9 cellular contexts compared by ENCODE assay signal in genomic region chr1:162632234-162632666, GRCh38. TPM values are rescaled to one million over a fixed set of nuclear protein-coding genes. Genes with fewer than 3 reads are reported as not detected.
DNase-seq lines count a peak whose midpoint lies in the region; ATAC-seq and TF ChIP-seq lines count a peak whose summit lies in the region.
"Had no signal": no experiment of that assay in that cellular context is flagged by ENCODE, and none has a peak within 500 bp of the region (broad histone marks: within the 10 kb centered on the region; RNA-seq: fewer than 3 reads in every experiment).

DDR2 (plus strand) TSS chr1:162632464; CDS start chr1:162719064, 86,600 bp downstream.

- no peaks in the 10 kb centered on the region for H3K79me1 ChIP-seq in neuronal stem cell (ENCODE audit: low read depth, low read length)

- H2AK5ac ChIP-seq in neuronal stem cell (ENCODE audit: low read depth, low read length) = no peak within 1 kb of the TSS

- H3K18ac ChIP-seq in neuronal stem cell (ENCODE audit: low read length) = no peak within 1 kb of the TSS

- H4K91ac ChIP-seq in neuronal stem cell (ENCODE audit: low read depth, low read length, poor library complexity) = no peak within 1 kb of the TSS

- no peak within 1 kb of the TSS for H2BK120ac ChIP-seq in neuronal stem cell (ENCODE audit: low read depth, low read length)

- no peaks in the 10 kb centered on the region for H3K9me3 Mint-ChIP-seq in immature natural killer cell

- no peak within 1 kb of the TSS for H3K4ac ChIP-seq in neuronal stem cell (ENCODE audit: low read length)

- H3K27me3 ChIP-seq in Peyer's patch (no peaks in the 10 kb centered on the region), neuronal stem cell (ENCODE audit: control insufficient read depth in 3 of 3, insufficient read depth in 3 of 3, low read depth in 1 of 3, low read length in 3 of 3) (no peaks in the 10 kb centered on the region)

- no peak within 1 kb of the TSS for H4K8ac ChIP-seq in neuronal stem cell (ENCODE audit: low read depth, low read length)

- H3K27ac ChIP-seq in Peyer's patch = peak within 1 kb of the TSS; percentile 61 to 84 (median 66)
- no peak within 1 kb of the TSS for H3K27ac ChIP-seq in neuronal stem cell (replicated peaks; ENCODE audit: low read length)

- no peak for ATAC-seq in GM21360 (IDR thresholded peaks at IDR 0.05; ENCODE audit: unreplicated experiment)

- H3K4me3 ChIP-seq in AG09309 (ENCODE audit: control insufficient read depth, low read depth, low read length) = peak within 1 kb of the TSS; percentile 85
- H3K4me3 ChIP-seq in Peyer's patch = peak within 1 kb of the TSS; percentile 2 to 47 (median 24)
- H3K4me3 ChIP-seq in neuronal stem cell (ENCODE audit: low read length in 2 of 2) = no peak within 1 kb of the TSS

- WGBS in neuronal stem cell (ENCODE audit: extremely low coverage in 2 of 2, insufficient read length in 2 of 2, insufficient replicate concordance in 1 of 2), 2 donors = no CpG with 5 or more reads among the region's 4 CpGs

- H3K36me3 ChIP-seq in Peyer's patch = no peaks in the 10 kb centered on the region
- no peaks in the 10 kb centered on the region for H3K36me3 ChIP-seq in neuronal stem cell (replicated peaks in 1 of 2; ENCODE audit: control insufficient read depth in 2 of 2, insufficient read depth in 2 of 2, low read length in 2 of 2)

- TF ChIP-seq CTCF in AG09309 (IDR thresholded peaks at IDR 0.05; ENCODE audit: control insufficient read depth, insufficient read depth, low read depth, low read length, missing control alignments) (no peak), Peyer's patch (IDR thresholded peaks at IDR 0.05) (no peak)

- peak; percentile 93 for DNase-seq in AG09309 (ENCODE audit: low read depth)
- peak in 1 of 3 donors; percentile 77 for DNase-seq in Peyer's patch
- DNase-seq in fibroblast of peridontal ligament (ENCODE audit: extremely low read depth) = peak; percentile 100
- no peak for DNase-seq in neuronal stem cell (ENCODE audit: low spot score)
- no peak for DNase-seq in SIG-M5 treated with dmso at 0.1 percent for 504 hours (lab: John Stamatoyannopoulos, UW; ENCODE audit: unreplicated experiment)
- no peak for DNase-seq in iPS-NIHi11 (ENCODE audit: low spot score)
- DNase-seq in immature natural killer cell = no peak
- DNase-seq: activated CD8-positive, alpha-beta memory T cell treated with anti-CD3 and anti-CD28 coated beads, Interleukin-2, amount 50 U/mL, for 4 hours had no signal

- no peak within 1 kb of the TSS for H3K4me2 ChIP-seq in neuronal stem cell (ENCODE audit: insufficient read depth, low read length, poor library complexity, severe bottlenecking)

- H3K4me1 ChIP-seq in Peyer's patch (no peaks in the 10 kb centered on the region), neuronal stem cell (ENCODE audit: control insufficient read depth in 2 of 2, insufficient read depth in 1 of 2, low read depth in 1 of 2, low read length in 2 of 2) (peaks cover 2 to 3% of the 10 kb centered on the region in 2 donors)

- no peaks in the 10 kb centered on the region for H3K4me1 Mint-ChIP-seq in immature natural killer cell

- no peak within 1 kb of the TSS for H3K4me3 Mint-ChIP-seq in immature natural killer cell

- no peak within 1 kb of the TSS for H3K14ac ChIP-seq in neuronal stem cell (ENCODE audit: low read length)

- H2BK5ac ChIP-seq in neuronal stem cell (ENCODE audit: low read length) = no peak within 1 kb of the TSS

- H2AFZ ChIP-seq in neuronal stem cell (ENCODE audit: low read length) = peak within 1 kb of the TSS; percentile 69

- H3K9me3 ChIP-seq in Peyer's patch = no peaks in the 10 kb centered on the region
- H3K9me3 ChIP-seq in neuronal stem cell (replicated peaks in 1 of 2; ENCODE audit: control insufficient read depth in 2 of 2, insufficient read depth in 1 of 2, low read depth in 1 of 2, low read length in 2 of 2) = no peaks in the 10 kb centered on the region

- no peak within 1 kb of the TSS for H3K23ac ChIP-seq in neuronal stem cell (ENCODE audit: low read depth, low read length, poor library complexity)

- H2BK12ac ChIP-seq in neuronal stem cell (ENCODE audit: low read length) = no peak within 1 kb of the TSS

- H3K27ac Mint-ChIP-seq in immature natural killer cell = no peak within 1 kb of the TSS

- TF ChIP-seq POLR2A in Peyer's patch (IDR thresholded peaks at IDR 0.05) = no peak

- H3K36me3 Mint-ChIP-seq in immature natural killer cell = no peaks in the 10 kb centered on the region

- no peak within 1 kb of the TSS for H2BK15ac ChIP-seq in neuronal stem cell (ENCODE audit: low read length)

- peaks cover 2% of the 10 kb centered on the region in 3 donors for H3K27me3 Mint-ChIP-seq in immature natural killer cell (ENCODE audit: low read depth in 3 of 3)

- H3K9ac ChIP-seq in neuronal stem cell (ENCODE audit: low read depth, low read length, poor library complexity) = no peak within 1 kb of the TSS

RNA-seq across cellular contexts. Expression of gene DDR2, which starts in this region (rescaled TPM):
- total RNA-seq in Peyer's patch = 100 to 1,000 TPM in 1 of 4 donors, 10 to 100 TPM in 3; 14.9 to 112 (median 37.2) TPM
- polyA plus RNA-seq in neuronal stem cell (2013, experiment 1 of 2) = 0.74 TPM
- polyA plus RNA-seq in neuronal stem cell (2013, experiment 2 of 2) = 0.78 TPM
- under 1 TPM in 2 of 3 donors, not detected in 1; 0.02 to 0.12 TPM for polyA plus RNA-seq in immature natural killer cell

Comparison
In these comparisons a context has a peak if more than half of its experiments do, and no peak if none do; other contexts are left out.
1. DNase-seq: peak in AG09309 (single experiment) and fibroblast of peridontal ligament (single experiment); none in neuronal stem cell (single experiment), SIG-M5 treated with dmso at 0.1 percent for 504 hours (single experiment), iPS-NIHi11 (single experiment) and immature natural killer cell (0 of 3).
2. H3K4me3 ChIP-seq: peak in AG09309 (single experiment) and Peyer's patch (4 of 4); none in neuronal stem cell (0 of 2).